In genomic region chr2:169229590-169229989, GRCh38 we compare ENCODE assay signal across 2 cellular contexts.
A peak's percentile ranks its signal among the peaks of the same experiment; 100 is the strongest.
TF ChIP-seq lines count a peak whose summit lies in the region.

No MANE protein-coding gene starts in this region.

TF ChIP-seq in HepG2, 621 proteins besides CTCF, POLR2A, EP300 and RAD21:
- TF ChIP-seq CEBPZ (IDR thresholded peaks at IDR 0.05; ENCODE audit: low read length) (no peak), CEBPB (IDR thresholded peaks at IDR 0.05; ENCODE audit: borderline replicate concordance, low read depth, low read length) (peak; percentile 84)

TF ChIP-seq in K562, 482 proteins besides CTCF, POLR2A, EP300 and RAD21 (continued from another document):
- TF ChIP-seq REST (CRISPR knock-in tag; IDR thresholded peaks at IDR 0.05; ENCODE audit: low read depth) (no peak), NFIC (IDR thresholded peaks at IDR 0.05) (no peak), CEBPG (CRISPR knock-in tag; IDR thresholded peaks at IDR 0.05) (no peak), CEBPG (tag; conservative IDR thresholded peaks at IDR 0.05 in 1 of 2, IDR thresholded peaks at IDR 0.05 in 1 of 2) (peak in 1 of 2 experiments; percentile 79; a peak in 2 of 4 replicates)
TF ChIP-seq in K562: peak in this region for 2.
